22 cellular contexts compared by ENCODE assay signal in genomic region chr2:43998263-43998662, GRCh38. TPM values are rescaled to one million over a fixed set of nuclear protein-coding genes. Genes with fewer than 3 reads are reported as not detected.
DNase-seq lines count a peak whose midpoint lies in the region; ATAC-seq, FAIRE-seq and TF ChIP-seq lines count a peak whose summit lies in the region.
"Had no signal": no experiment of that assay in that cellular context is flagged by ENCODE, and none has a peak within 500 bp of the region (broad histone marks: within the 10 kb centered on the region; RNA-seq: fewer than 3 reads in every experiment).

No MANE protein-coding gene starts in this region.

- no peak for TF ChIP-seq EP300 in HepG2 (IDR thresholded peaks at IDR 0.05; ENCODE audit: low read depth in 2 of 2, low read length in 2 of 2)
- no peak for TF ChIP-seq EP300 in HepG2 (CRISPR knock-in tag; IDR thresholded peaks at IDR 0.05; ENCODE audit: borderline replicate concordance)
- no peak for TF ChIP-seq EP300 in esophagus muscularis mucosa (IDR thresholded peaks at IDR 0.05)

- H4K20me1 ChIP-seq in HepG2 (ENCODE audit: insufficient read depth, low read length) = peaks cover 16% of the 10 kb centered on the region
- H4K20me1 ChIP-seq in DND-41 (ENCODE audit: insufficient read depth, low read length) = peaks cover 24% of the 10 kb centered on the region

- FAIRE-seq in HepG2 (lab: Jason Lieb, UNC) = no peak
- FAIRE-seq: A549, GM19239, H54 had no signal

- H3K27me3 ChIP-seq in HepG2 (ENCODE audit: control insufficient read depth in 1 of 2, insufficient read depth in 2 of 2, low read length in 2 of 2) (peaks cover 0 to 3% of the 10 kb centered on the region in 2 experiments; a peak in 1 of 5 replicates), right lobe of liver (no peaks in the 10 kb centered on the region), DND-41 (ENCODE audit: insufficient read depth, low read length, poor library complexity) (no peaks in the 10 kb centered on the region), esophagus muscularis mucosa (no peaks in the 10 kb centered on the region)

- H3K36me3 Mint-ChIP-seq in progenitor cell of endocrine pancreas (ENCODE audit: insufficient read depth) = peaks cover 4% of the 10 kb centered on the region
- peaks cover 21% of the 10 kb centered on the region for H3K36me3 Mint-ChIP-seq in activated naive CD8-positive, alpha-beta T cell treated with anti-CD3 and anti-CD28 coated beads for 36 hours

- CTCF ChIA-PET in HepG2 (lab: Yijun Ruan, JAX; ENCODE audit: low intra/inter-chr PET ratio, low total read pairs) = no interaction called here

- in situ Hi-C loops in HepG2 (cut with HindIII; ENCODE audit: extremely low pct_ligation_motif_present, low pct_unique_long_range_greater_than_20kb) = no loop called here

- TF ChIP-seq POLR2A in HepG2 (IDR thresholded peaks at IDR 0.05; ENCODE audit: insufficient read depth in 1 of 2, low read depth in 2 of 2, low read length in 2 of 2) (no peak), right lobe of liver (IDR thresholded peaks at IDR 0.05) (no peak), esophagus muscularis mucosa (IDR thresholded peaks at IDR 0.05; ENCODE audit: low read depth) (no peak)

- H3K79me2 ChIP-seq in HepG2 (ENCODE audit: insufficient read depth, low read length) (peaks cover 28% of the 10 kb centered on the region), DND-41 (ENCODE audit: insufficient read depth, low read length) (peaks cover 26% of the 10 kb centered on the region)

- H3K4me2 ChIP-seq in HepG2 (ENCODE audit: low read depth, low read length) (no peak overlapping the region), DND-41 (ENCODE audit: insufficient read depth, low read length) (no peak overlapping the region)
- H3K4me2 ChIP-seq: A549 had no signal

- intact Hi-C loops in HepG2 (cut with micrococcal nuclease; ENCODE audit: unreplicated experiment) (no loop called here), right lobe of liver (cut with DNase I) (no loop called here), esophagus muscularis mucosa (cut with DNase I) (no loop called here)

- H3K4me3 ChIP-seq in HepG2 (replicated peaks in 1 of 3; ENCODE audit: insufficient read depth in 1 of 3, low read depth in 2 of 3, low read length in 3 of 3) (no peak overlapping the region), right lobe of liver (no peak overlapping the region), DND-41 (ENCODE audit: low read depth in 1 of 2, low read length in 2 of 2) (no peak overlapping the region), esophagus muscularis mucosa (no peak overlapping the region)
- H3K4me3 ChIP-seq: A549, MG63, SJSA1 had no signal

- no peak overlapping the region for H3K27ac Mint-ChIP-seq in progenitor cell of endocrine pancreas
- no peak overlapping the region for H3K27ac Mint-ChIP-seq in activated naive CD8-positive, alpha-beta T cell treated with anti-CD3 and anti-CD28 coated beads for 36 hours

- H3K9ac ChIP-seq in HepG2 (ENCODE audit: insufficient read depth, low read depth, low read length) (no peak overlapping the region), DND-41 (ENCODE audit: low read depth, low read length) (no peak overlapping the region)

- H3K36me3 ChIP-seq in HepG2 (replicated peaks in 1 of 2; ENCODE audit: control insufficient read depth in 1 of 2, insufficient read depth in 2 of 2, low read length in 2 of 2) (no peaks in the 10 kb centered on the region; a peak in 1 of 5 replicates), right lobe of liver (no peaks in the 10 kb centered on the region), DND-41 (ENCODE audit: insufficient read depth, low read length) (peaks cover 18% of the 10 kb centered on the region), esophagus muscularis mucosa (no peaks in the 10 kb centered on the region)

- ATAC-seq in HepG2 (no peak), right lobe of liver (no peak), DND-41 (ENCODE audit: insufficient read depth, low read depth) (no peak), SK-N-SH treated with all-trans-retinoic acid at 6 μM for 48 hours (no peak)
- ATAC-seq: A549, PC-3 had no signal

- POLR2A ChIA-PET in HepG2 (lab: Yijun Ruan, JAX) = no interaction called here

- no peak for TF ChIP-seq RAD21 in HepG2 (CRISPR knock-in tag; IDR thresholded peaks at IDR 0.05)

- WGBS in HepG2 (ENCODE audit: low lambda C conversion rate) = 62% methylated on average over 4 of the region's 4 CpGs
- 86% methylated on average over 4 of the region's 4 CpGs for WGBS in right lobe of liver (ENCODE audit: insufficient coverage, low coverage, low lambda C conversion rate, missing lambda C conversion rate)
- WGBS in esophagus muscularis mucosa = 88% methylated on average over 4 of the region's 4 CpGs

- no TSS peak for BruUV-seq in HepG2 (replicated peaks; lab: Mats Ljungman, UMichigan)

- no peak overlapping the region for H3K27ac ChIP-seq in HepG2 (ENCODE audit: extremely low read length, insufficient read depth, low read length)
- H3K27ac ChIP-seq in right lobe of liver = no peak overlapping the region
- no peak overlapping the region for H3K27ac ChIP-seq in DND-41 (ENCODE audit: low read length)
- H3K27ac ChIP-seq in esophagus muscularis mucosa (replicated peaks in 1 of 4) = no peak overlapping the region
- H3K27ac ChIP-seq: A549, C4-2B, HL-60, SJSA1 had no signal

- H3K4me1 Mint-ChIP-seq in progenitor cell of endocrine pancreas (ENCODE audit: low read depth) = peaks cover 22% of the 10 kb centered on the region
- H3K4me1 Mint-ChIP-seq in activated naive CD8-positive, alpha-beta T cell treated with anti-CD3 and anti-CD28 coated beads for 36 hours = peaks cover 18% of the 10 kb centered on the region

- DNase-seq in HepG2 (ENCODE audit: low spot score) (no peak), right lobe of liver (no peak), DND-41 (no peak), esophagus muscularis mucosa (ENCODE audit: extremely low spot score) (peak; percentile 7), progenitor cell of endocrine pancreas (ENCODE audit: low spot score, unreplicated experiment) (no peak)
- DNase-seq in activated naive CD8-positive, alpha-beta T cell treated with anti-CD3 and anti-CD28 coated beads for 36 hours = no peak
- DNase-seq: DMS153, MG63, NCI-H1105 treated with DMSO at 0.1 percent for 48 hours, NCI-H146, NCI-H1930, NCI-H2107, NCI-H524, NCI-H774, PC-3 had no signal

- TF ChIP-seq CTCF in HepG2 (CRISPR knock-in tag; IDR thresholded peaks at IDR 0.05) = no peak
- TF ChIP-seq CTCF in right lobe of liver (IDR thresholded peaks at IDR 0.05) = no peak
- TF ChIP-seq CTCF in DND-41 (IDR thresholded peaks at IDR 0.05; ENCODE audit: borderline replicate concordance, extremely low read depth, low read length, poor library complexity, severe bottlenecking) = no peak
- TF ChIP-seq CTCF in esophagus muscularis mucosa (IDR thresholded peaks at IDR 0.05) = no peak
- TF ChIP-seq CTCF in progenitor cell of endocrine pancreas (IDR thresholded peaks at IDR 0.05; ENCODE audit: unreplicated experiment) = no peak

- H3K4me1 ChIP-seq in HepG2 (ENCODE audit: insufficient read depth, low read length) (peaks cover 25% of the 10 kb centered on the region), right lobe of liver (peaks cover 0 to 10% (median 0%) of the 10 kb centered on the region in 4 donors), DND-41 (ENCODE audit: insufficient read depth, low read length) (peaks cover 27% of the 10 kb centered on the region), esophagus muscularis mucosa (peaks cover 19 to 28% (median 24%) of the 10 kb centered on the region in 4 donors)

- H3K9me3 ChIP-seq in HepG2 (ENCODE audit: low read length) (no peaks in the 10 kb centered on the region), right lobe of liver (no peaks in the 10 kb centered on the region), DND-41 (ENCODE audit: insufficient read depth, low read length, severe bottlenecking) (no peaks in the 10 kb centered on the region), esophagus muscularis mucosa (no peaks in the 10 kb centered on the region)
- H3K9me3 ChIP-seq: A549, MG63, SJSA1 had no signal

- no peaks in the 10 kb centered on the region for H3K27me3 Mint-ChIP-seq in progenitor cell of endocrine pancreas
- H3K27me3 Mint-ChIP-seq in activated naive CD8-positive, alpha-beta T cell treated with anti-CD3 and anti-CD28 coated beads for 36 hours = no peaks in the 10 kb centered on the region

- H3K9me3 Mint-ChIP-seq in progenitor cell of endocrine pancreas (ENCODE audit: low read depth) = no peaks in the 10 kb centered on the region
- H3K9me3 Mint-ChIP-seq in activated naive CD8-positive, alpha-beta T cell treated with anti-CD3 and anti-CD28 coated beads for 36 hours = no peaks in the 10 kb centered on the region

- H2AFZ ChIP-seq in HepG2 (ENCODE audit: low read length) (no peak overlapping the region), DND-41 (ENCODE audit: low read depth, low read length) (0 out of 2 replicates have a peak overlapping the region, but pooled peaks have one; percentile 31)

- H3K4me3 Mint-ChIP-seq in progenitor cell of endocrine pancreas (ENCODE audit: low read depth) = peak overlapping the region; percentile 46
- H3K4me3 Mint-ChIP-seq in activated naive CD8-positive, alpha-beta T cell treated with anti-CD3 and anti-CD28 coated beads for 36 hours = no peak overlapping the region

RNA-seq across cellular contexts. Expression of gene LRPPRC, which starts 2.5 kb away (rescaled TPM):
- total RNA-seq in HepG2 (2016; rRNA removed; fragmentation: Illumina TruSeq; extraction: Trizol) (167 and 307 TPM in 2 replicates), right lobe of liver (10 to 100 TPM; 39.6 to 53.8 (median 45.5) TPM), esophagus muscularis mucosa (10 to 100 TPM; 38.4 to 44.6 (median 43.0) TPM), progenitor cell of endocrine pancreas (105 and 114 TPM in 2 replicates)
- 38.2 and 40.5 TPM in 2 replicates for total RNA-seq in HepG2 (2016; cell fraction: cytosol; rRNA removed; fragmentation: Illumina TruSeq; extraction: Trizol; ENCODE audit: low read depth)
- 164 and 309 TPM in 2 replicates for total RNA-seq in HepG2 (2016; cell fraction: insoluble cytoplasmic fraction; rRNA removed; fragmentation: Illumina TruSeq; extraction: Trizol)
- total RNA-seq in HepG2 (2016; cell fraction: membrane; rRNA removed; fragmentation: Illumina TruSeq; extraction: Trizol) = 59.5 and 69.4 TPM in 2 replicates
- 164 and 186 TPM in 2 replicates for total RNA-seq in HepG2 (2016; cell fraction: nucleus; rRNA removed; fragmentation: Illumina TruSeq; extraction: Trizol)
- 80.9 and 117 TPM in 2 replicates for polyA plus RNA-seq in HepG2 (2011; rRNA removed)
- polyA plus RNA-seq in HepG2 (2011; cell fraction: cytosol; rRNA removed) = 47.3 and 64.4 TPM in 2 replicates
- polyA plus RNA-seq in HepG2 (2011; cell fraction: nucleus; rRNA removed) = 50.1 and 64.8 TPM in 2 replicates
- polyA plus RNA-seq in HepG2 (2012) = 113 and 158 TPM in 2 replicates
- 5.8 and 6.2 TPM in 2 replicates for polyA plus RNA-seq in HepG2 (2016; cell fraction: cytosol; fragmentation: Illumina TruSeq; extraction: Trizol; ENCODE audit: low read depth)
- polyA plus RNA-seq in HepG2 (2016; cell fraction: insoluble cytoplasmic fraction; fragmentation: Illumina TruSeq; extraction: Trizol; ENCODE audit: low read depth) = 202 and 204 TPM in 2 replicates
- polyA plus RNA-seq in HepG2 (2016; cell fraction: membrane; fragmentation: Illumina TruSeq; extraction: Trizol; ENCODE audit: low read depth) = 14.7 and 18.7 TPM in 2 replicates
- 186 and 216 TPM in 2 replicates for polyA plus RNA-seq in HepG2 (2016; cell fraction: nucleus; fragmentation: Illumina TruSeq; extraction: Trizol; ENCODE audit: insufficient read depth, low read depth)
- 64.6 and 115 TPM in 2 replicates for polyA minus RNA-seq in HepG2 (2011; rRNA and poly(A)+ RNA removed; ENCODE audit: low replicate concordance)
- polyA minus RNA-seq in HepG2 (2011; cell fraction: cytosol; rRNA and poly(A)+ RNA removed) = 343 and 363 TPM in 2 replicates
- polyA minus RNA-seq in HepG2 (2011; cell fraction: nucleus; rRNA and poly(A)+ RNA removed) = 210 and 231 TPM in 2 replicates
- total RNA-seq in activated naive CD8-positive, alpha-beta T cell treated with anti-CD3 and anti-CD28 coated beads for 36 hours = 100 to 1,000 TPM; 220 to 221 TPM
